In genomic region chr5:31625394-31625793, GRCh38 we compare ENCODE assay signal across 31 cellular contexts. TPM values are rescaled to one million over a fixed set of nuclear protein-coding genes. Genes with fewer than 3 reads are reported as not detected.
"Had no signal": no experiment of that assay in that cellular context is flagged by ENCODE, and none has a peak within 500 bp of the region (broad histone marks: within the 10 kb centered on the region; RNA-seq: fewer than 3 reads in every experiment).

No MANE protein-coding gene starts in this region.

- ATAC-seq: activated CD4-positive, alpha-beta T cell treated with anti-CD3 and anti-CD28 coated beads for 36 hours; activated CD4-positive, CD25-positive, alpha-beta regulatory T cell treated with anti-CD3 and anti-CD28 coated beads, Interleukin-2, amount 50 U/mL, for 24 hours; activated CD8-positive, alpha-beta memory T cell treated with anti-CD3 and anti-CD28 coated beads, Interleukin-2, amount 10 ng/mL, durations not matched to agents 7 days and 5 days; activated CD8-positive, alpha-beta T cell treated with anti-CD3 and anti-CD28 coated beads, Interleukin-2, amount 10 ng/mL, durations not matched to agents 7 days and 5 days; activated naive CD8-positive, alpha-beta T cell treated with anti-CD3 and anti-CD28 coated beads, Interleukin-2, amount 50 U/mL, for 24 hours; WTC11 had no signal

- FAIRE-seq: bronchial epithelial cell, TTC549 had no signal

- H3K4me3 ChIP-seq: ascending aorta, cardiac muscle cell had no signal

- DNase-seq: activated CD4-positive, alpha-beta memory T cell treated with anti-CD3 and anti-CD28 coated beads, Interleukin-2, amount 10 ng/mL, durations not matched to agents 7 days and 5 days; activated CD4-positive, alpha-beta T cell treated with anti-CD3 and anti-CD28 coated beads for 1 hour; activated CD4-positive, alpha-beta T cell treated with anti-CD3 and anti-CD28 coated beads for 36 hours; activated CD4-positive, alpha-beta T cell treated with anti-CD3 and anti-CD28 coated beads for 48 hours; activated CD4-positive, alpha-beta T cell treated with anti-CD3 and anti-CD28 coated beads, Interleukin-2, amount 10 ng/mL, durations not matched to agents 7 days and 5 days; activated CD4-positive, alpha-beta T cell treated with anti-CD3 and anti-CD28 coated beads, Interleukin-2, amount 50 U/mL, for 48 hours; activated CD4-positive, CD25-positive, alpha-beta regulatory T cell; activated CD8-positive, alpha-beta memory T cell treated with anti-CD3 and anti-CD28 coated beads for 24 hours; activated CD8-positive, alpha-beta memory T cell treated with anti-CD3 and anti-CD28 coated beads, Interleukin-2, amount 10 ng/mL, durations not matched to agents 7 days and 5 days; activated CD8-positive, alpha-beta memory T cell treated with anti-CD3 and anti-CD28 coated beads, Interleukin-2, amount 50 U/mL, for 48 hours; activated CD8-positive, alpha-beta T cell treated with anti-CD3 and anti-CD28 coated beads, Interleukin-2, amount 10 ng/mL, durations not matched to agents 7 days and 5 days; activated effector memory CD4-positive, alpha-beta T cell treated with Interleukin-2 at 50 U/mL for 16 hours; activated gamma-delta T cell; activated naive CD4-positive, alpha-beta T cell treated with anti-CD3 and anti-CD28 coated beads, Interleukin-2, amount 10 ng/mL, durations not matched to agents 7 days and 5 days; activated naive CD4-positive, alpha-beta T cell treated with Interleukin-2 at 50 U/mL for 16 hours; activated naive CD8-positive, alpha-beta T cell treated with anti-CD3 and anti-CD28 coated beads, Interleukin-2, amount 10 ng/mL, durations not matched to agents 7 days and 5 days; activated naive CD8-positive, alpha-beta T cell treated with anti-CD3 and anti-CD28 coated beads, Interleukin-2, amount 50 U/mL, for 24 hours; activated T-cell treated with anti-CD3 and anti-CD28 coated beads, Interleukin-2, amount 50 U/mL, for 24 hours; activated T-cell treated with anti-CD3 and anti-CD28 coated beads, Interleukin-2, amount 50 U/mL, for 48 hours; amygdala; anterior cingulate cortex; T-helper 1 cell; T-helper 2 cell; T-helper 9 cell; WERI-Rb-1 had no signal

- H3K9me3 ChIP-seq: ascending aorta had no signal

- H3K4me1 ChIP-seq: ascending aorta had no signal

- H3K27me3 ChIP-seq: ascending aorta, cardiac muscle cell had no signal

- H3K27ac ChIP-seq: ascending aorta, cardiac muscle cell, WERI-Rb-1 had no signal

- H3K36me3 ChIP-seq: ascending aorta, cardiac muscle cell, WERI-Rb-1 had no signal

RNA-seq across cellular contexts. Expression of gene PDZD2, which starts 13.5 kb away (rescaled TPM):
- total RNA-seq: activated CD4-positive, alpha-beta memory T cell treated with anti-CD3 and anti-CD28 coated beads, Interleukin-2, amount 10 ng/mL, durations not matched to agents 7 days and 5 days; activated CD4-positive, alpha-beta T cell treated with anti-CD3 and anti-CD28 coated beads, Interleukin-2, amount 10 ng/mL, durations not matched to agents 7 days and 5 days; activated CD8-positive, alpha-beta memory T cell treated with anti-CD3 and anti-CD28 coated beads, Interleukin-2, amount 10 ng/mL, durations not matched to agents 7 days and 5 days; activated CD8-positive, alpha-beta T cell treated with anti-CD3 and anti-CD28 coated beads, Interleukin-2, amount 10 ng/mL, durations not matched to agents 7 days and 5 days had no signal
